ENCODE assay signal across 8 cellular contexts in the genomic region with DNA sequence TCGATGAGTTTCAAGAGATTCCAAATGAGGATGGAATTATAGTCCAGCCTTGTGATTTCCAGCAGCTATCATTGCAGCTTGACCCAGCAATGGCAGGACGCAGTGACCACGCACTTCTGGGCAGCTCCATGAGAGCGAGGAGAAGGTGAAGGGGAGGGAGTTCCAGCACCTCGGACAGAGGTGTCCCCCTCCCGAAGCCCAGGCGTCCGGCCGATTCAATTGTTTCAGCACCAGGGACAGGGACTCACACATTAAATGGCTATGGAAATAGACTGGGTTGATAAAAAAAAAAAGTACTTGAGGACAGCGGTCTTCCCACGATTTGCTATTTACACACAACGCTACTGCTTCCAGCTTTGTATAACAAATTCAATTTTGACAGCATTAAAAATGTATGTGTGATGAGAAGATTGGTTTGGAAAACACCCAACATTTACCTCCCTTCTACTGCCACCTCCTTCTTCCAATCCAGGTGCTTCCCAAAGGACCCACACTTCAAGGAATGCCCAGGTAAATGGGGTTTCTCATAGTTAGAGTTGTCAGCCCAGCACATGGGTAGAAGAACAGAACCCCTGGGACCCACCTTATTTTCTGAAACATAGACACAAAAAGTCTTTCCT.
DNase-seq lines count a peak whose midpoint lies in the region; ATAC-seq, FAIRE-seq and TF ChIP-seq lines count a peak whose summit lies in the region.

No MANE protein-coding gene starts in this region.

- H3K27me3 ChIP-seq in small intestine (ENCODE audit: control insufficient read depth in 2 of 2, insufficient read depth in 2 of 2, low read length in 2 of 2), result peaks cover 0 to 2% of the 10 kb centered on the region in 2 donors

- H3K9me3 Mint-ChIP-seq in activated CD4-positive, alpha-beta memory T cell treated with anti-CD3 and anti-CD28 coated beads, Interleukin-2, amount 10 ng/mL, durations not matched to agents 7 days and 5 days, result no peaks in the 10 kb centered on the region

- CTCF ChIA-PET in activated CD4-positive, alpha-beta memory T cell treated with anti-CD3 and anti-CD28 coated beads, Interleukin-2, amount 10 ng/mL, durations not matched to agents 7 days and 5 days (lab: Charles Lee), result no interaction called here

- POLR2A ChIA-PET in activated CD4-positive, alpha-beta memory T cell treated with anti-CD3 and anti-CD28 coated beads, Interleukin-2, amount 10 ng/mL, durations not matched to agents 7 days and 5 days (lab: Charles Lee), result no interaction called here

- H3K4me3 Mint-ChIP-seq in activated CD4-positive, alpha-beta memory T cell treated with anti-CD3 and anti-CD28 coated beads, Interleukin-2, amount 10 ng/mL, durations not matched to agents 7 days and 5 days, result no peak overlapping the region

- ATAC-seq in left cardiac atrium (peak; percentile 47 to 54), HG03139 (IDR thresholded peaks at IDR 0.05; ENCODE audit: unreplicated experiment) (no peak), GM18502 (IDR thresholded peaks at IDR 0.05; ENCODE audit: poor library complexity, unreplicated experiment) (no peak)

- H3K36me3 ChIP-seq in small intestine (ENCODE audit: control insufficient read depth in 2 of 2, insufficient read depth in 2 of 2, low read length in 2 of 2), result no peaks in the 10 kb centered on the region

- no peak overlapping the region for H3K27ac ChIP-seq in small intestine (ENCODE audit: low read depth in 1 of 2, low read length in 1 of 2)

- no peaks in the 10 kb centered on the region for H3K36me3 Mint-ChIP-seq in activated CD4-positive, alpha-beta memory T cell treated with anti-CD3 and anti-CD28 coated beads, Interleukin-2, amount 10 ng/mL, durations not matched to agents 7 days and 5 days (ENCODE audit: low read depth)

- H3K4me1 Mint-ChIP-seq in activated CD4-positive, alpha-beta memory T cell treated with anti-CD3 and anti-CD28 coated beads, Interleukin-2, amount 10 ng/mL, durations not matched to agents 7 days and 5 days, result no peaks in the 10 kb centered on the region

- no peak overlapping the region for H3K27ac Mint-ChIP-seq in activated CD4-positive, alpha-beta memory T cell treated with anti-CD3 and anti-CD28 coated beads, Interleukin-2, amount 10 ng/mL, durations not matched to agents 7 days and 5 days

- H3K9me3 ChIP-seq in small intestine (ENCODE audit: control insufficient read depth, low read depth), result no peaks in the 10 kb centered on the region

- H3K27me3 Mint-ChIP-seq in activated CD4-positive, alpha-beta memory T cell treated with anti-CD3 and anti-CD28 coated beads, Interleukin-2, amount 10 ng/mL, durations not matched to agents 7 days and 5 days, result peaks cover 11% of the 10 kb centered on the region

- H3K4me3 ChIP-seq in AG09309 (ENCODE audit: control insufficient read depth, low read depth, low read length) (no peak overlapping the region), small intestine (ENCODE audit: low read depth in 1 of 2, low read length in 2 of 2) (no peak overlapping the region)

- no peak for FAIRE-seq in HTR-8/SVneo (lab: Jason Lieb, UNC)
- no peak for FAIRE-seq in small intestine (lab: Jason Lieb, UNC)

- DNase-seq in AG09309 (ENCODE audit: low read depth), result peak; percentile 16
- DNase-seq in HTR-8/SVneo (ENCODE audit: insufficient read length, low spot score), result peak; percentile 48
- peak; percentile 50 for DNase-seq in activated CD4-positive, alpha-beta memory T cell treated with anti-CD3 and anti-CD28 coated beads, Interleukin-2, amount 10 ng/mL, durations not matched to agents 7 days and 5 days
- DNase-seq in left cardiac atrium, result peak; percentile 70
- peak; percentile 23 for DNase-seq in small intestine
- no peak for DNase-seq in NCI-H1105 treated with DMSO at 0.1 percent for 48 hours (lab: John Stamatoyannopoulos, UW)

- H3K4me1 ChIP-seq in small intestine (ENCODE audit: control insufficient read depth in 2 of 2, insufficient read depth in 1 of 2, low read depth in 1 of 2, low read length in 1 of 2), result no peaks in the 10 kb centered on the region

- 10 to 15% (median 13%) methylated on average over 12 of the region's 12 CpGs for WGBS in small intestine, 3 donors

- intact Hi-C loops in left cardiac atrium (cut with DNase I), result no loop called here

- TF ChIP-seq CTCF in AG09309 (IDR thresholded peaks at IDR 0.05; ENCODE audit: control insufficient read depth, insufficient read depth, low read depth, low read length, missing control alignments), result no peak

Comparison
In these comparisons a context has a peak if more than half of its experiments do, and no peak if none do; other contexts are left out.
1. ATAC-seq: peak in left cardiac atrium (2 of 2); none in HG03139 (single experiment) and GM18502 (single experiment).